1 cellular context compared by ENCODE assay signal in the genomic region with DNA sequence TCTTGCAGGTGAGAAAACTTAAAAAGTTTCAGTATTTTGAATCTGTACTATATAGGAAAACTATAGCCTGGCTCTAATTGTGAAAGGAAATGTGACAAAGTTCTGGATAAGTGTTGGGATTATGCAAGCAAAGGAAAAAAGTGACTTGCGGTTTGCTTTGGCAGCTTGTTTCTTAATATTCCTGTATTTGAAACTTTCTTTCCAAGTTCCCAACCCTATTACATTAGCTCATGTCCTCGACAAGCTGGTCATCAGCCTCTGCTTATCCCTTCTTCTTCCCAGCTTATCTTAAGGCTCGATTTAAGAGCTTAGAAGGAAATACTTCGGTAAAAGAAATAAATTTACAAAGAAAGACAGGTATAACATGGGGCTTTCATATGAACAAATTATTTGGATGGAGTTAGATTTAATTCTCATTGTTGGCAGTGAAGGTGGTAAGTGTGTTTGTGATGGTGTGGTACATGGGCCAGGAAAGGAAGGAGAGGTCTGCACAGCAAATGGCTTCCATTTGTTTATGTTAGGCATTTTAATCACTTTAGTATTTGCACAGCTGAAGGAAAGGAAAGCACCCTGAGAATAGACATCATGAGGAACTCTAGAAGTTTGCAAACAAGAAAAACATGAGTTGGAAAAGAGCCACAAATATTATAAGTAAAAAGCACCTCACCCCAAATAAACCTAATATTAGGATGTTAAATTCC.
TF ChIP-seq lines count a peak whose summit lies in the region.

No MANE protein-coding gene starts in this region.

TF ChIP-seq in GM23338, 12 proteins besides CTCF, POLR2A, EP300 and RAD21 (continued from another document):
- TF ChIP-seq, protein P1, sequence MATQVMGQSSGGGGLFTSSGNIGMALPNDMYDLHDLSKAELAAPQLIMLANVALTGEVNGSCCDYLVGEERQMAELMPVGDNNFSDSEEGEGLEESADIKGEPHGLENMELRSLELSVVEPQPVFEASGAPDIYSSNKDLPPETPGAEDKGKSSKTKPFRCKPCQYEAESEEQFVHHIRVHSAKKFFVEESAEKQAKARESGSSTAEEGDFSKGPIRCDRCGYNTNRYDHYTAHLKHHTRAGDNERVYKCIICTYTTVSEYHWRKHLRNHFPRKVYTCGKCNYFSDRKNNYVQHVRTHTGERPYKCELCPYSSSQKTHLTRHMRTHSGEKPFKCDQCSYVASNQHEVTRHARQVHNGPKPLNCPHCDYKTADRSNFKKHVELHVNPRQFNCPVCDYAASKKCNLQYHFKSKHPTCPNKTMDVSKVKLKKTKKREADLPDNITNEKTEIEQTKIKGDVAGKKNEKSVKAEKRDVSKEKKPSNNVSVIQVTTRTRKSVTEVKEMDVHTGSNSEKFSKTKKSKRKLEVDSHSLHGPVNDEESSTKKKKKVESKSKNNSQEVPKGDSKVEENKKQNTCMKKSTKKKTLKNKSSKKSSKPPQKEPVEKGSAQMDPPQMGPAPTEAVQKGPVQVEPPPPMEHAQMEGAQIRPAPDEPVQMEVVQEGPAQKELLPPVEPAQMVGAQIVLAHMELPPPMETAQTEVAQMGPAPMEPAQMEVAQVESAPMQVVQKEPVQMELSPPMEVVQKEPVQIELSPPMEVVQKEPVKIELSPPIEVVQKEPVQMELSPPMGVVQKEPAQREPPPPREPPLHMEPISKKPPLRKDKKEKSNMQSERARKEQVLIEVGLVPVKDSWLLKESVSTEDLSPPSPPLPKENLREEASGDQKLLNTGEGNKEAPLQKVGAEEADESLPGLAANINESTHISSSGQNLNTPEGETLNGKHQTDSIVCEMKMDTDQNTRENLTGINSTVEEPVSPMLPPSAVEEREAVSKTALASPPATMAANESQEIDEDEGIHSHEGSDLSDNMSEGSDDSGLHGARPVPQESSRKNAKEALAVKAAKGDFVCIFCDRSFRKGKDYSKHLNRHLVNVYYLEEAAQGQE (IDR thresholded peaks at IDR 0.05; ENCODE audit: unreplicated experiment) = no peak
- TF ChIP-seq CREB1 (CRISPR knock-in tag; IDR thresholded peaks at IDR 0.05; ENCODE audit: low read depth) (no peak), STAT1 (IDR thresholded peaks at IDR 0.05; ENCODE audit: unreplicated experiment) (no peak), NANOG (IDR thresholded peaks at IDR 0.05; ENCODE audit: borderline replicate concordance) (no peak), ZNF331 (CRISPR knock-in tag; IDR thresholded peaks at IDR 0.05; ENCODE audit: low read depth) (no peak), POLR2AphosphoS5 (IDR thresholded peaks at IDR 0.05; ENCODE audit: low read depth) (no peak), EZH2phosphoT487 (IDR thresholded peaks at IDR 0.05; ENCODE audit: unreplicated experiment) (no peak), ZNF114 (CRISPR knock-in tag; IDR thresholded peaks at IDR 0.05) (no peak), JUNB (IDR thresholded peaks at IDR 0.05; ENCODE audit: unreplicated experiment) (no peak)
- TF ChIP-seq, protein P2, sequence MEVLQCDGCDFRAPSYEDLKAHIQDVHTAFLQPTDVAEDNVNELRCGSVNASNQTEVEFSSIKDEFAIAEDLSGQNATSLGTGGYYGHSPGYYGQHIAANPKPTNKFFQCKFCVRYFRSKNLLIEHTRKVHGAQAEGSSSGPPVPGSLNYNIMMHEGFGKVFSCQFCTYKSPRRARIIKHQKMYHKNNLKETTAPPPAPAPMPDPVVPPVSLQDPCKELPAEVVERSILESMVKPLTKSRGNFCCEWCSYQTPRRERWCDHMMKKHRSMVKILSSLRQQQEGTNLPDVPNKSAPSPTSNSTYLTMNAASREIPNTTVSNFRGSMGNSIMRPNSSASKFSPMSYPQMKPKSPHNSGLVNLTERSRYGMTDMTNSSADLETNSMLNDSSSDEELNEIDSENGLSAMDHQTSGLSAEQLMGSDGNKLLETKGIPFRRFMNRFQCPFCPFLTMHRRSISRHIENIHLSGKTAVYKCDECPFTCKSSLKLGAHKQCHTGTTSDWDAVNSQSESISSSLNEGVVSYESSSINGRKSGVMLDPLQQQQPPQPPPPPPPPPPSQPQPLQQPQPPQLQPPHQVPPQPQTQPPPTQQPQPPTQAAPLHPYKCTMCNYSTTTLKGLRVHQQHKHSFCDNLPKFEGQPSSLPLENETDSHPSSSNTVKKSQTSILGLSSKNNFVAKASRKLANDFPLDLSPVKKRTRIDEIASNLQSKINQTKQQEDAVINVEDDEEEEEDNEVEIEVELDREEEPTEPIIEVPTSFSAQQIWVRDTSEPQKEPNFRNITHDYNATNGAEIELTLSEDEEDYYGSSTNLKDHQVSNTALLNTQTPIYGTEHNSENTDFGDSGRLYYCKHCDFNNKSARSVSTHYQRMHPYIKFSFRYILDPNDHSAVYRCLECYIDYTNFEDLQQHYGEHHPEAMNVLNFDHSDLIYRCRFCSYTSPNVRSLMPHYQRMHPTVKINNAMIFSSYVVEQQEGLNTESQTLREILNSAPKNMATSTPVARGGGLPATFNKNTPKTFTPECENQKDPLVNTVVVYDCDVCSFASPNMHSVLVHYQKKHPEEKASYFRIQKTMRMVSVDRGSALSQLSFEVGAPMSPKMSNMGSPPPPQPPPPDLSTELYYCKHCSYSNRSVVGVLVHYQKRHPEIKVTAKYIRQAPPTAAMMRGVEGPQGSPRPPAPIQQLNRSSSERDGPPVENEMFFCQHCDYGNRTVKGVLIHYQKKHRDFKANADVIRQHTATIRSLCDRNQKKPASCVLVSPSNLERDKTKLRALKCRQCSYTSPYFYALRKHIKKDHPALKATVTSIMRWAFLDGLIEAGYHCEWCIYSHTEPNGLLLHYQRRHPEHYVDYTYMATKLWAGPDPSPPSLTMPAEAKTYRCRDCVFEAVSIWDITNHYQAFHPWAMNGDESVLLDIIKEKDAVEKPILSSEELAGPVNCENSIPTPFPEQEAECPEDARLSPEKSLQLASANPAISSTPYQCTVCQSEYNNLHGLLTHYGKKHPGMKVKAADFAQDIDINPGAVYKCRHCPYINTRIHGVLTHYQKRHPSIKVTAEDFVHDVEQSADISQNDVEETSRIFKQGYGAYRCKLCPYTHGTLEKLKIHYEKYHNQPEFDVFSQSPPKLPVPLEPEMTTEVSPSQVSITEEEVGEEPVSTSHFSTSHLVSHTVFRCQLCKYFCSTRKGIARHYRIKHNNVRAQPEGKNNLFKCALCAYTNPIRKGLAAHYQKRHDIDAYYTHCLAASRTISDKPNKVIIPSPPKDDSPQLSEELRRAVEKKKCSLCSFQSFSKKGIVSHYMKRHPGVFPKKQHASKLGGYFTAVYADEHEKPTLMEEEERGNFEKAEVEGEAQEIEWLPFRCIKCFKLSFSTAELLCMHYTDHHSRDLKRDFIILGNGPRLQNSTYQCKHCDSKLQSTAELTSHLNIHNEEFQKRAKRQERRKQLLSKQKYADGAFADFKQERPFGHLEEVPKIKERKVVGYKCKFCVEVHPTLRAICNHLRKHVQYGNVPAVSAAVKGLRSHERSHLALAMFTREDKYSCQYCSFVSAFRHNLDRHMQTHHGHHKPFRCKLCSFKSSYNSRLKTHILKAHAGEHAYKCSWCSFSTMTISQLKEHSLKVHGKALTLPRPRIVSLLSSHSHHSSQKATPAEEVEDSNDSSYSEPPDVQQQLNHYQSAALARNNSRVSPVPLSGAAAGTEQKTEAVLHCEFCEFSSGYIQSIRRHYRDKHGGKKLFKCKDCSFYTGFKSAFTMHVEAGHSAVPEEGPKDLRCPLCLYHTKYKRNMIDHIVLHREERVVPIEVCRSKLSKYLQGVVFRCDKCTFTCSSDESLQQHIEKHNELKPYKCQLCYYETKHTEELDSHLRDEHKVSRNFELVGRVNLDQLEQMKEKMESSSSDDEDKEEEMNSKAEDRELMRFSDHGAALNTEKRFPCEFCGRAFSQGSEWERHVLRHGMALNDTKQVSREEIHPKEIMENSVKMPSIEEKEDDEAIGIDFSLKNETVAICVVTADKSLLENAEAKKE (CRISPR knock-in tag; IDR thresholded peaks at IDR 0.05) = no peak
